14 cellular contexts compared by ENCODE assay signal in genomic region chr5:54900906-54901725, GRCh38.
DNase-seq lines count a peak whose midpoint lies in the region; ATAC-seq, FAIRE-seq and TF ChIP-seq lines count a peak whose summit lies in the region.
"Had no signal": no experiment of that assay in that cellular context is flagged by ENCODE, and none has a peak within 500 bp of the region (broad histone marks: within the 10 kb centered on the region; RNA-seq: fewer than 3 reads in every experiment).

No MANE protein-coding gene starts in this region.

- H3K27ac ChIP-seq in lower lobe of right lung: no peak overlapping the region

- H3K9me3 Mint-ChIP-seq in HFFc6: no peaks in the 10 kb centered on the region
- H3K9me3 Mint-ChIP-seq: CD8-positive, alpha-beta T cell; GM23338 had no signal

- H3K4me1 ChIP-seq in lower lobe of right lung: peaks cover 10% of the 10 kb centered on the region

- peak overlapping the region; percentile 75 for H3K4me3 Mint-ChIP-seq in HFFc6
- H3K4me3 Mint-ChIP-seq: CD8-positive, alpha-beta T cell; GM23338 had no signal

- peak overlapping the region; percentile 61 for H3K27ac Mint-ChIP-seq in HFFc6
- H3K27ac Mint-ChIP-seq: CD8-positive, alpha-beta T cell; GM23338 had no signal

- peaks cover 50% of the 10 kb centered on the region for H3K4me1 Mint-ChIP-seq in HFFc6 (ENCODE audit: low read depth)
- H3K4me1 Mint-ChIP-seq: GM23338 had no signal

- intact Hi-C loops in lower lobe of right lung (cut with DNase I): no loop called here

- peak; percentile 18 for DNase-seq in A172 (ENCODE audit: low spot score)
- peak; percentile 54 for DNase-seq in HFFc6
- DNase-seq in bronchial epithelial cell (ENCODE audit: low read depth): peak; percentile 90
- no peak for DNase-seq in lower lobe of right lung
- no peak for DNase-seq in SK-N-DZ (ENCODE audit: low spot score)
- DNase-seq in GM19240 (ENCODE audit: insufficient read length, low spot score): no peak
- DNase-seq in NCI-H2081 (lab: John Stamatoyannopoulos, UW): no peak
- DNase-seq: activated CD4-positive, alpha-beta T cell treated with anti-CD3 and anti-CD28 coated beads, Interleukin-2, amount 50 U/mL, for 48 hours; CD8-positive, alpha-beta T cell; hypothalamus; SHP77 had no signal

- H3K27me3 ChIP-seq in bronchial epithelial cell (ENCODE audit: control insufficient read depth, insufficient read depth, low read length) (peaks cover 1% of the 10 kb centered on the region), lower lobe of right lung (ENCODE audit: low read depth) (no peaks in the 10 kb centered on the region)

- H3K36me3 ChIP-seq in bronchial epithelial cell (ENCODE audit: control insufficient read depth, insufficient read depth, low read length) (no peaks in the 10 kb centered on the region), lower lobe of right lung (no peaks in the 10 kb centered on the region)

- peak; percentile 56 to 67 for ATAC-seq in lower lobe of right lung
- no peak for ATAC-seq in HG03432 (IDR thresholded peaks at IDR 0.05; ENCODE audit: unreplicated experiment)
- ATAC-seq: CD8-positive, alpha-beta T cell; GM23338 had no signal

- H3K4me3 ChIP-seq in bronchial epithelial cell (ENCODE audit: low read depth, low read length): no peak overlapping the region
- no peak overlapping the region for H3K4me3 ChIP-seq in lower lobe of right lung
- H3K4me3 ChIP-seq: GM23338 had no signal

- H3K36me3 Mint-ChIP-seq in HFFc6 (ENCODE audit: low read depth): no peaks in the 10 kb centered on the region
- H3K36me3 Mint-ChIP-seq: CD8-positive, alpha-beta T cell had no signal

- no peaks in the 10 kb centered on the region for H3K9me3 ChIP-seq in lower lobe of right lung

- peaks cover 4% of the 10 kb centered on the region for H3K27me3 Mint-ChIP-seq in HFFc6 (ENCODE audit: insufficient read depth)

- no peak for TF ChIP-seq CTCF in HFFc6 (IDR thresholded peaks at IDR 0.05)
- no peak for TF ChIP-seq CTCF in bronchial epithelial cell (IDR thresholded peaks at IDR 0.05; ENCODE audit: insufficient read depth, low read length, severe bottlenecking)
- no peak for TF ChIP-seq CTCF in lower lobe of right lung (IDR thresholded peaks at IDR 0.05)

- peak; percentile 43 for FAIRE-seq in bronchial epithelial cell (lab: Jason Lieb, UNC)
- FAIRE-seq: GM18507 had no signal

Comparison
In these comparisons a context has a peak if more than half of its experiments do, and no peak if none do; other contexts are left out.
1. DNase-seq: peak in A172 (single experiment), HFFc6 (single experiment) and bronchial epithelial cell (single experiment); none in lower lobe of right lung (single experiment), SK-N-DZ (single experiment), GM19240 (single experiment) and NCI-H2081 (0 of 2).